ENCODE assay signal across 10 cellular contexts in genomic region chr5:35194636-35195471, GRCh38. TPM values are rescaled to one million over a fixed set of nuclear protein-coding genes. Genes with fewer than 3 reads are reported as not detected.
A peak's percentile ranks its signal among the peaks of the same experiment; 100 is the strongest.
DNase-seq lines count a peak whose midpoint lies in the region; ATAC-seq lines count a peak whose summit lies in the region.
"Had no signal": no experiment of that assay in that cellular context is flagged by ENCODE, and none has a peak within 500 bp of the region (broad histone marks: within the 10 kb centered on the region; RNA-seq: fewer than 3 reads in every experiment).

No MANE protein-coding gene starts in this region.

- no peak overlapping the region for H3K4me3 ChIP-seq in Karpas-422 (ENCODE audit: low read length)

- H3K27me3 Mint-ChIP-seq in naive B cell (no peaks in the 10 kb centered on the region), immature natural killer cell (ENCODE audit: low read depth in 3 of 3) (peaks cover 0 to 3% (median 0%) of the 10 kb centered on the region in 3 donors)

- peak overlapping the region in 7 of 8 donors; percentile 9 to 81 (median 61) for H3K4me3 Mint-ChIP-seq in naive B cell
- no peak overlapping the region for H3K4me3 Mint-ChIP-seq in immature natural killer cell

- H3K36me3 ChIP-seq in Karpas-422 (ENCODE audit: insufficient read depth, low read length) = no peaks in the 10 kb centered on the region

- H3K4me1 Mint-ChIP-seq in naive B cell = peaks cover 31 to 38% (median 32%) of the 10 kb centered on the region in 3 donors
- no peaks in the 10 kb centered on the region for H3K4me1 Mint-ChIP-seq in immature natural killer cell

- H2AFZ ChIP-seq in Karpas-422 (ENCODE audit: low read length) = no peak overlapping the region; the same call in 1 of the 2 replicates

- H3K9me3 ChIP-seq in Karpas-422 (ENCODE audit: low read length) = no peaks in the 10 kb centered on the region

- H3K27ac Mint-ChIP-seq in naive B cell (peak overlapping the region; percentile 7 to 92 (median 87)), immature natural killer cell (no peak overlapping the region)

- H3K27ac ChIP-seq in Karpas-422 (ENCODE audit: low read length) = no peak overlapping the region
- H3K27ac ChIP-seq: epithelial cell of prostate had no signal

- H3K9me3 Mint-ChIP-seq in naive B cell (no peaks in the 10 kb centered on the region), immature natural killer cell (peaks cover 0 to 2% (median 0%) of the 10 kb centered on the region in 6 donors)

- H4K20me1 ChIP-seq in Karpas-422 (ENCODE audit: insufficient read depth, low read depth, low read length) = no peaks in the 10 kb centered on the region; the same call in 1 of the 2 replicates

- H3K4me2 ChIP-seq in Karpas-422 (ENCODE audit: low read depth, low read length, poor library complexity, severe bottlenecking) = peak overlapping the region; percentile 16

- no peaks in the 10 kb centered on the region for H3K27me3 ChIP-seq in Karpas-422 (ENCODE audit: low read length)

- DNase-seq in Karpas-422 = peak; percentile 76
- DNase-seq in naive B cell = peak; percentile 48
- no peak for DNase-seq in immature natural killer cell
- DNase-seq in C1 segment of cervical spinal cord (lab: John Stamatoyannopoulos, UW) = no peak
- no peak for DNase-seq in T-helper 2 cell
- DNase-seq in stimulated activated naive CD4-positive, alpha-beta T cell treated with Interleukin-2 at 50 U/mL for 16 hours (lab: John Stamatoyannopoulos, UW) = no peak

- peaks cover 11% of the 10 kb centered on the region for H3K4me1 ChIP-seq in Karpas-422 (ENCODE audit: low read length)

- ATAC-seq in GM19025 (IDR thresholded peaks at IDR 0.05; ENCODE audit: low read depth, unreplicated experiment) = peak; percentile 83
- peak; percentile 93 for ATAC-seq in HG02763 (IDR thresholded peaks at IDR 0.05; ENCODE audit: unreplicated experiment)
- peak; percentile 91 to 93 for ATAC-seq in naive B cell (ENCODE audit: low read depth in 2 of 2)
- ATAC-seq: SK-N-SH treated with all-trans-retinoic acid at 6 μM for 48 hours had no signal

- no peaks in the 10 kb centered on the region for H3K79me2 ChIP-seq in Karpas-422 (ENCODE audit: low read length)

- H3K9me2 ChIP-seq in Karpas-422 (replicated peaks; ENCODE audit: insufficient read depth, low read length) = no peaks in the 10 kb centered on the region

- H3K36me3 Mint-ChIP-seq in naive B cell (no peaks in the 10 kb centered on the region), immature natural killer cell (no peaks in the 10 kb centered on the region)

- H3K9ac ChIP-seq in Karpas-422 (ENCODE audit: low read length) = no peak overlapping the region

RNA-seq across cellular contexts. Expression of gene PRLR, which starts 35.4 kb away (rescaled TPM):
- not detected in 2 replicates for total RNA-seq in Karpas-422 (2014; rRNA removed; shearing (Covaris generic); ENCODE audit: low replicate concordance)
- polyA plus RNA-seq in naive B cell (ENCODE audit: low read depth in 6 of 6) = not detected
- polyA plus RNA-seq in immature natural killer cell = not detected

Comparison
In these comparisons a context has a peak if more than half of its experiments do, and no peak if none do; other contexts are left out.
1. DNase-seq: peak in Karpas-422 (single experiment) and naive B cell (single experiment); none in immature natural killer cell (0 of 3), C1 segment of cervical spinal cord (0 of 14), T-helper 2 cell (0 of 5) and stimulated activated naive CD4-positive, alpha-beta T cell treated with Interleukin-2 at 50 U/mL for 16 hours (single experiment).
2. H3K27ac Mint-ChIP-seq: peak in naive B cell (6 of 6); none in immature natural killer cell (0 of 6).
3. H3K4me3 Mint-ChIP-seq: peak in naive B cell (7 of 8); none in immature natural killer cell (0 of 5).
4. Peak in every context shown above with its lines, with median percentiles within 50 percentile points of each other: ATAC-seq.